ENCODE assay signal across 12 cellular contexts in the genomic region with DNA sequence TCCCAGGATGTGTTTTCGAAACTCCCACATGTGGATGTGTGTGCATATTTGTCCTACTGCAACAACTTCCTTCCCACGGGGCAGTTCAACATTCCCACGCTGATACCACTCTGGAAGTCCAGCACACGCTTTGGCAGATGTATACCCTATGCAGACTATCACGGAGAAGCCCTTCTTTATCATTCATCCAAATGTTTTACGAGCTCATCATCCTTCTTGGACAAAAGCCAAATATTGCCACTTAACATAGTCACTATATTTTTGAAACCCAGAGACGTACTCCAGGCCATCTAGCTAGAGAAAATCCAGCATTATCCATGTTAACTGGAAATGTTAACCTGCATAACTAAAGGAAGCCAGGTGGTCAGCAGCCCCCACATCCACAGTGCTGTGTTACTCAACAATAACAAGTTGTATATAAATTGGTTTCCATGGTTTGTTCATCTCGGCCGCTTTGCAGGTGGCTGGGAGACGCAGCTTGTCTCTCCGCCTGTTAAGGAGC.
DNase-seq lines count a peak whose midpoint lies in the region; ATAC-seq and TF ChIP-seq lines count a peak whose summit lies in the region.
"Had no signal": no experiment of that assay in that cellular context is flagged by ENCODE, and none has a peak within 500 bp of the region (broad histone marks: within the 10 kb centered on the region; RNA-seq: fewer than 3 reads in every experiment).

No MANE protein-coding gene starts in this region.

- ATAC-seq in Right ventricle myocardium superior (ENCODE audit: poor library complexity) (peak; percentile 46), HG03139 (IDR thresholded peaks at IDR 0.05; ENCODE audit: unreplicated experiment) (no peak)
- ATAC-seq: natural killer cell treated with Interleukin-12 subunit alpha and Interleukin-12 subunit beta and Interleukin-15 and Interleukin-18, amount 100 ng/mL, for 72 hours had no signal

- TF ChIP-seq CTCF in VCaP (conservative IDR thresholded peaks at IDR 0.05) = no peak

- peak overlapping the region; percentile 3; the same call in 1 of the 2 replicates for H3K27ac ChIP-seq in VCaP
- peak overlapping the region; percentile 21 for H3K27ac ChIP-seq in substantia nigra (ENCODE audit: low read depth, low read length, poor library complexity, severe bottlenecking)

- intact Hi-C loops in Right ventricle myocardium superior (cut with DNase I) = no loop called here

- DNase-seq in NCI-H2171 treated with DMSO at 0.1 percent for 48 hours (lab: John Stamatoyannopoulos, UW) = peak; percentile 9
- no peak for DNase-seq in NCI-H2171 (lab: John Stamatoyannopoulos, UW)
- DNase-seq in Right ventricle myocardium superior = no peak
- DNase-seq in substantia nigra (lab: John Stamatoyannopoulos, UW) = no peak
- no peak for DNase-seq in GOT3 (lab: John Stamatoyannopoulos, UW)
- DNase-seq in NCI-H128 (lab: John Stamatoyannopoulos, UW; ENCODE audit: unreplicated experiment) = no peak
- DNase-seq: activated CD4-positive, alpha-beta T cell treated with anti-CD3 and anti-CD28 coated beads, Interleukin-2, amount 10 ng/mL, durations not matched to agents 24 days and 14 days; AML-193; uterus had no signal
